Comparison of ENCODE assay signal across 2 cellular contexts in the genomic region with DNA sequence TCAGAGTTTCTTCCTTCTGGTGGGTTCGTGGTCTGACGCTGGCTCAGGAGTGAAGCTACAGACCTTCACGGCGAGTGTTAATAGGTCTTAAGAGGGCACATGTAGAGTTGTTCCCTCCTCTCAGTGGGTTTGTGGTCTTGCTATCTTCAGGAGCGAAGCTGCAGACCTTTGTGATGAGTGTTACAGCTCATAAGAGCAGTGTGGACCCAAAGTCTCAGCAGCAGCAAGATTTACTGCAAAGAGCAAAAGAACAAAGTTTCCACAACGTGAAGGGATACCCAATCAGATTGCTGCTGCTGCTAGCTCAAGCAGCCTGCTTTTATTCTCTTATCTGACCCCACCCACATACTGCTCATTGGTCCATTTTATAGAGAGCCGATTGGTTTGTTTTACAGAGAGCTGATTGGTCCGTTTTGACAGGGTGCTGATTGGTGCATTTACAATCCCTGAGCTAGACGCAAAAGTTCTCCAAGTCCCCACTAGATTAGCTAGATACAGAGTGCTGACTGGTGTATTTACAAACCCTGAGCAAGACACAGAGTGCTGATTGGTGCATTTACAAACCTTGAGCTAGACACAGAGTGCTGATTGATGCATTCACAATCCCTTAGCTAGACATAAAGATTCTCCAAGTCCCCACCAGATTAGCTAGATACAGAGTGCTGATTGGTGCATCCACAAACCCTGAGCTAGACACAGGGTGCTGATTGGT.
A peak's percentile ranks its signal among the peaks of the same experiment; 100 is the strongest.
TF ChIP-seq lines count a peak whose summit lies in the region.

No MANE protein-coding gene starts in this region.

TF ChIP-seq in HEK293, 187 proteins besides CTCF, POLR2A, EP300 and RAD21:
- TF ChIP-seq SP2 (tag by site-specific recombination; IDR thresholded peaks at IDR 0.05): peak; percentile 36

TF ChIP-seq in K562, 482 proteins besides CTCF, POLR2A, EP300 and RAD21:
- TF ChIP-seq RBM25 (IDR thresholded peaks at IDR 0.05; ENCODE audit: low read depth, low read length, severe bottlenecking): peak; percentile 14
- TF ChIP-seq MAFG (tag; conservative IDR thresholded peaks at IDR 0.05): peak; percentile 40; the same call in 1 of the 2 replicates
- peak; percentile 65 for TF ChIP-seq ZNF316 (IDR thresholded peaks at IDR 0.05)
- TF ChIP-seq NFYB (IDR thresholded peaks at IDR 0.05; ENCODE audit: extremely low read depth, insufficient read length): peak; percentile 70
- peak; percentile 27; the same call in 1 of the 2 replicates for TF ChIP-seq C11orf30 (IDR thresholded peaks at IDR 0.05; ENCODE audit: low read depth)
- TF ChIP-seq FOS (IDR thresholded peaks at IDR 0.05; ENCODE audit: extremely low read depth, insufficient read length): peak; percentile 9
